20 cellular contexts compared by ENCODE assay signal in genomic region chr15:88043396-88043795, GRCh38.
"Had no signal": no experiment of that assay in that cellular context is flagged by ENCODE, and none has a peak within 500 bp of the region (broad histone marks: within the 10 kb centered on the region; RNA-seq: fewer than 3 reads in every experiment).

No MANE protein-coding gene starts in this region.

- ATAC-seq: HepG2 had no signal

- DNase-seq: IMR-90, Karpas-422, KG1, MM.1S, NCI-H1092 treated with DMSO at 0.1 percent for 48 hours, NCI-H1436, NCI-H187, NCI-H2029, NCI-H2081 treated with DMSO at 0.1 percent for 48 hours, NCI-H2171, NCI-H226, NCI-H446, NCI-H510A, NCI-H524 treated with DMSO at 0.1 percent for 48 hours, NCI-H69, NCI-H774, RPMI8226, SHP77, SK-N-SH had no signal

- H3K9me3 ChIP-seq: SK-N-SH had no signal

- H3K9ac ChIP-seq: SK-N-SH had no signal

- H3K4me2 ChIP-seq: SK-N-SH had no signal
